Comparison of ENCODE assay signal across 14 cellular contexts in genomic region chr19:34259367-34259865, GRCh38. TPM values are rescaled to one million over a fixed set of nuclear protein-coding genes. Genes with fewer than 3 reads are reported as not detected.
DNase-seq lines count a peak whose midpoint lies in the region; ATAC-seq, FAIRE-seq and TF ChIP-seq lines count a peak whose summit lies in the region.
"Had no signal": no experiment of that assay in that cellular context is flagged by ENCODE, and none has a peak within 500 bp of the region (broad histone marks: within the 10 kb centered on the region; RNA-seq: fewer than 3 reads in every experiment).

No MANE protein-coding gene starts in this region.

- intact Hi-C loops in HepG2 (cut with micrococcal nuclease; ENCODE audit: unreplicated experiment) (no loop called here), right lobe of liver (cut with DNase I) (no loop called here)

- DNase-seq in HepG2 (ENCODE audit: low spot score) (no peak), right lobe of liver (no peak), NCI-H69 (lab: John Stamatoyannopoulos, UW) (peak; percentile 30), fibroblast of the aortic adventitia (ENCODE audit: low read depth) (peak; percentile 37), KBM-7 (no peak), hepatocyte (ENCODE audit: low spot score) (no peak)
- no peak for DNase-seq in stimulated activated naive B cell treated with anti-CD40 and anti-IgM and Interleukin-4, amounts not matched to agents 10 μg/mL and 1 μg/mL and 100 μg/mL, for 72 hours
- DNase-seq: activated naive CD4-positive, alpha-beta T cell treated with anti-CD3 and anti-CD28 coated beads, Interleukin-2, amount 50 U/mL, for 16 hours; BE2C; endodermal cell; islet precursor cell; testis had no signal

- H3K27me3 ChIP-seq in HepG2 (ENCODE audit: control insufficient read depth in 1 of 2, insufficient read depth in 2 of 2, low read length in 2 of 2) (no peaks in the 10 kb centered on the region), right lobe of liver (no peaks in the 10 kb centered on the region), hepatocyte (no peaks in the 10 kb centered on the region)
- H3K27me3 ChIP-seq: BE2C, testis had no signal

- FAIRE-seq in HepG2 (lab: Jason Lieb, UNC): no peak

- TF ChIP-seq EP300 in HepG2 (IDR thresholded peaks at IDR 0.05; ENCODE audit: low read depth in 2 of 2, low read length in 2 of 2): no peak
- no peak for TF ChIP-seq EP300 in HepG2 (CRISPR knock-in tag; IDR thresholded peaks at IDR 0.05; ENCODE audit: borderline replicate concordance)

- H4K20me1 ChIP-seq in HepG2 (ENCODE audit: insufficient read depth, low read length): peaks cover 7% of the 10 kb centered on the region; the same call in 1 of the 2 replicates
- peaks cover 16% of the 10 kb centered on the region for H4K20me1 ChIP-seq in hepatocyte (ENCODE audit: insufficient read depth, poor library complexity, severe bottlenecking)

- no peak overlapping the region for H3K4me3 Mint-ChIP-seq in stimulated activated naive B cell treated with anti-CD40 and anti-IgM and Interleukin-4, amounts not matched to agents 10 μg/mL and 1 μg/mL and 100 μg/mL, for 72 hours
- H3K4me3 Mint-ChIP-seq: central memory CD8-positive, alpha-beta T cell; endodermal cell had no signal

- peaks cover 5 to 26% of the 10 kb centered on the region in 2 donors for H3K36me3 Mint-ChIP-seq in stimulated activated naive B cell treated with anti-CD40 and anti-IgM and Interleukin-4, amounts not matched to agents 10 μg/mL and 1 μg/mL and 100 μg/mL, for 72 hours

- H3K4me3 ChIP-seq in HepG2 (replicated peaks in 1 of 3; ENCODE audit: insufficient read depth in 1 of 3, low read depth in 2 of 3, low read length in 3 of 3) (no peak overlapping the region), right lobe of liver (no peak overlapping the region), fibroblast of the aortic adventitia (ENCODE audit: low read depth, low read length) (no peak overlapping the region), hepatocyte (no peak overlapping the region)
- H3K4me3 ChIP-seq: testis had no signal

- H3K27ac ChIP-seq in HepG2 (ENCODE audit: extremely low read length, insufficient read depth, low read length): no peak overlapping the region
- H3K27ac ChIP-seq in right lobe of liver: no peak overlapping the region
- H3K27ac ChIP-seq in hepatocyte: no peak overlapping the region
- H3K27ac ChIP-seq: testis had no signal

- TF ChIP-seq POLR2A in HepG2 (IDR thresholded peaks at IDR 0.05; ENCODE audit: insufficient read depth in 1 of 2, low read depth in 2 of 2, low read length in 2 of 2) (no peak), right lobe of liver (IDR thresholded peaks at IDR 0.05) (no peak)

- H3K79me2 ChIP-seq in HepG2 (ENCODE audit: insufficient read depth, low read length) (peaks cover 49% of the 10 kb centered on the region), hepatocyte (peaks cover 90% of the 10 kb centered on the region)

- H3K27ac Mint-ChIP-seq in stimulated activated naive B cell treated with anti-CD40 and anti-IgM and Interleukin-4, amounts not matched to agents 10 μg/mL and 1 μg/mL and 100 μg/mL, for 72 hours: peak overlapping the region; percentile 60
- H3K27ac Mint-ChIP-seq: endodermal cell had no signal

- TSS peak; percentile 24 for BruUV-seq in HepG2 (replicated peaks; lab: Mats Ljungman, UMichigan)

- POLR2A ChIA-PET in HepG2 (lab: Yijun Ruan, JAX): no interaction called here

- TF ChIP-seq RAD21 in HepG2 (CRISPR knock-in tag; IDR thresholded peaks at IDR 0.05): no peak

- H3K9me3 ChIP-seq in HepG2 (ENCODE audit: low read length) (no peaks in the 10 kb centered on the region), right lobe of liver (no peaks in the 10 kb centered on the region), hepatocyte (ENCODE audit: low read depth) (no peaks in the 10 kb centered on the region)
- H3K9me3 ChIP-seq: BE2C, testis had no signal

- peaks cover 21 to 42% of the 10 kb centered on the region in 2 donors for H3K4me1 Mint-ChIP-seq in stimulated activated naive B cell treated with anti-CD40 and anti-IgM and Interleukin-4, amounts not matched to agents 10 μg/mL and 1 μg/mL and 100 μg/mL, for 72 hours

- no peak overlapping the region for H2AFZ ChIP-seq in HepG2 (ENCODE audit: low read length)
- no peak overlapping the region for H2AFZ ChIP-seq in hepatocyte

- ATAC-seq in HepG2: no peak
- ATAC-seq in right lobe of liver: no peak
- ATAC-seq in stimulated activated naive B cell treated with anti-CD40 and anti-IgM and Interleukin-4, amounts not matched to agents 10 μg/mL and 1 μg/mL and 100 μg/mL, for 72 hours (replicated peaks): no peak
- ATAC-seq in GM19324 (IDR thresholded peaks at IDR 0.05; ENCODE audit: low FRiP score, unreplicated experiment): no peak

- H3K27me3 Mint-ChIP-seq in stimulated activated naive B cell treated with anti-CD40 and anti-IgM and Interleukin-4, amounts not matched to agents 10 μg/mL and 1 μg/mL and 100 μg/mL, for 72 hours: no peaks in the 10 kb centered on the region
- H3K27me3 Mint-ChIP-seq: central memory CD8-positive, alpha-beta T cell had no signal

- no peaks in the 10 kb centered on the region for H3K9me2 ChIP-seq in hepatocyte (replicated peaks; ENCODE audit: insufficient read depth)

- no peak overlapping the region for H3K4me2 ChIP-seq in HepG2 (ENCODE audit: low read depth, low read length)
- H3K4me2 ChIP-seq in hepatocyte: no peak overlapping the region

- H3K36me3 ChIP-seq in HepG2 (replicated peaks in 1 of 2; ENCODE audit: control insufficient read depth in 1 of 2, insufficient read depth in 2 of 2, low read length in 2 of 2) (no peaks in the 10 kb centered on the region; a peak in 1 of 5 replicates), right lobe of liver (no peaks in the 10 kb centered on the region), hepatocyte (replicated peaks; ENCODE audit: insufficient read depth, low read depth) (no peaks in the 10 kb centered on the region)
- H3K36me3 ChIP-seq: BE2C had no signal

- H3K9ac ChIP-seq in HepG2 (ENCODE audit: insufficient read depth, low read depth, low read length): no peak overlapping the region

- CTCF ChIA-PET in HepG2 (lab: Yijun Ruan, JAX; ENCODE audit: low intra/inter-chr PET ratio, low total read pairs): no interaction called here

- in situ Hi-C loops in HepG2 (cut with HindIII; ENCODE audit: extremely low pct_ligation_motif_present, low pct_unique_long_range_greater_than_20kb) (no loop called here), KBM-7 (cut with MboI; ENCODE audit: low pct_unique_long_range_greater_than_20kb, low sequenced_read_pairs) (no loop called here)

- 97% methylated on average over 2 of the region's 2 CpGs for WGBS in HepG2 (ENCODE audit: low lambda C conversion rate)
- 89% methylated on average over 2 of the region's 2 CpGs for WGBS in right lobe of liver (ENCODE audit: insufficient coverage, low coverage, low lambda C conversion rate, missing lambda C conversion rate)
- 93% methylated on average over 2 of the region's 2 CpGs for WGBS in hepatocyte (ENCODE audit: low lambda C conversion rate, missing lambda C conversion rate)

- H3K4me1 ChIP-seq in HepG2 (ENCODE audit: insufficient read depth, low read length) (peaks cover 54% of the 10 kb centered on the region), right lobe of liver (peaks cover 0 to 35% (median 15%) of the 10 kb centered on the region in 4 donors), hepatocyte (ENCODE audit: insufficient read depth) (peaks cover 30% of the 10 kb centered on the region)

- H3K9me3 Mint-ChIP-seq in stimulated activated naive B cell treated with anti-CD40 and anti-IgM and Interleukin-4, amounts not matched to agents 10 μg/mL and 1 μg/mL and 100 μg/mL, for 72 hours: no peaks in the 10 kb centered on the region
- H3K9me3 Mint-ChIP-seq: central memory CD8-positive, alpha-beta T cell; endodermal cell had no signal

- no peak for TF ChIP-seq CTCF in HepG2 (CRISPR knock-in tag; IDR thresholded peaks at IDR 0.05)
- no peak for TF ChIP-seq CTCF in right lobe of liver (IDR thresholded peaks at IDR 0.05)
- no peak for TF ChIP-seq CTCF in fibroblast of the aortic adventitia (IDR thresholded peaks at IDR 0.05; ENCODE audit: insufficient read depth, low read length)
- TF ChIP-seq CTCF in hepatocyte (IDR thresholded peaks at IDR 0.05; ENCODE audit: poor library complexity): no peak

RNA-seq across cellular contexts. Expression of gene GARRE1, which starts 5.1 kb away (rescaled TPM):
- total RNA-seq in HepG2 (2016; rRNA removed; fragmentation: Illumina TruSeq; extraction: Trizol) (8.0 and 8.2 TPM in 2 replicates), right lobe of liver (10 to 100 TPM in 2 of 6 experiments, 1 to 10 TPM in 4; 8.1 to 19.4 (median 9.5) TPM), fibroblast of the aortic adventitia (ENCODE audit: low replicate concordance) (8.0 and 13.9 TPM in 2 replicates), hepatocyte (15.4 and 16.3 TPM in 2 replicates)
- total RNA-seq in HepG2 (2016; cell fraction: cytosol; rRNA removed; fragmentation: Illumina TruSeq; extraction: Trizol; ENCODE audit: low read depth): 2.1 and 3.3 TPM in 2 replicates
- total RNA-seq in HepG2 (2016; cell fraction: insoluble cytoplasmic fraction; rRNA removed; fragmentation: Illumina TruSeq; extraction: Trizol): 8.1 and 8.3 TPM in 2 replicates
- total RNA-seq in HepG2 (2016; cell fraction: membrane; rRNA removed; fragmentation: Illumina TruSeq; extraction: Trizol): 3.8 and 4.8 TPM in 2 replicates
- total RNA-seq in HepG2 (2016; cell fraction: nucleus; rRNA removed; fragmentation: Illumina TruSeq; extraction: Trizol): 6.5 and 7.9 TPM in 2 replicates
- polyA plus RNA-seq in HepG2 (2011; rRNA removed) (11.7 and 11.8 TPM in 2 replicates), hepatocyte (9.0 and 10.2 TPM in 2 replicates)
- polyA plus RNA-seq in HepG2 (2011; cell fraction: cytosol; rRNA removed): 8.4 and 9.7 TPM in 2 replicates
- polyA plus RNA-seq in HepG2 (2011; cell fraction: nucleus; rRNA removed): 15.3 and 16.2 TPM in 2 replicates
- polyA plus RNA-seq in HepG2 (2012): 8.7 and 13.7 TPM in 2 replicates
- 0.29 and 0.33 TPM in 2 replicates for polyA plus RNA-seq in HepG2 (2016; cell fraction: cytosol; fragmentation: Illumina TruSeq; extraction: Trizol; ENCODE audit: low read depth)
- polyA plus RNA-seq in HepG2 (2016; cell fraction: insoluble cytoplasmic fraction; fragmentation: Illumina TruSeq; extraction: Trizol; ENCODE audit: low read depth): 4.5 and 5.5 TPM in 2 replicates
- polyA plus RNA-seq in HepG2 (2016; cell fraction: membrane; fragmentation: Illumina TruSeq; extraction: Trizol; ENCODE audit: low read depth): 0.94 and 1.1 TPM in 2 replicates
- 11.6 and 15.6 TPM in 2 replicates for polyA plus RNA-seq in HepG2 (2016; cell fraction: nucleus; fragmentation: Illumina TruSeq; extraction: Trizol; ENCODE audit: insufficient read depth, low read depth)
- 9.7 and 21.6 TPM in 2 replicates for polyA minus RNA-seq in HepG2 (2011; rRNA and poly(A)+ RNA removed; ENCODE audit: low replicate concordance)
- polyA minus RNA-seq in HepG2 (2011; cell fraction: cytosol; rRNA and poly(A)+ RNA removed): 7.6 and 8.8 TPM in 2 replicates
- 13.0 and 16.4 TPM in 2 replicates for polyA minus RNA-seq in HepG2 (2011; cell fraction: nucleus; rRNA and poly(A)+ RNA removed)

Comparison
In these comparisons a context has a peak if more than half of its experiments do, and no peak if none do; other contexts are left out.
1. DNase-seq: peak in NCI-H69 (single experiment) and fibroblast of the aortic adventitia (single experiment); none in HepG2 (single experiment), right lobe of liver (0 of 3), stimulated activated naive B cell treated with anti-CD40 and anti-IgM and Interleukin-4, amounts not matched to agents 10 μg/mL and 1 μg/mL and 100 μg/mL, for 72 hours (single experiment), KBM-7 (single experiment) and hepatocyte (single experiment).